ENCODE assay signal across 30 cellular contexts in the genomic region with DNA sequence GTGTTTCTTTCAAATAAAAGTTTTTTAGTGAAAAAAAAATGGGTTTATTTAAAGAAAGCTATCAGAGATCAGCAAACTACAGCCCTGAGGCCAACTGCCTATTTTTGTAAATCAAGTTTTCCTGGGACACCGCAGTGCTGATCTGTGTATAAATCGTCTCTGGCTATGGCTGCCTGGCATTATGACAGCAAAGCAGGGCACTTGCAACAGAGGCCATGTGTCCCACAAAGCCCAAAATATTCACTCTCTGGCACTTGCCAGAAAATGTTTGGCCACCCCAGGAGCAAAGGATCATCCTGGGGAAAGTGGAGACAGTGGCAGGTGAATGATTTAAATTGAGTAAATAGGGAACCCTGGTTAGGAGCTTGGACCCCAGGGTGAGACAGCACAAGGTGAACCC.
"Had no signal": no experiment of that assay in that cellular context is flagged by ENCODE, and none has a peak within 500 bp of the region (broad histone marks: within the 10 kb centered on the region; RNA-seq: fewer than 3 reads in every experiment).

No MANE protein-coding gene starts in this region.

- H3K27me3 ChIP-seq: neural progenitor cell, upper lobe of left lung, vagina had no signal

- H3K4me1 ChIP-seq: left lung, lower lobe of right lung, spleen, tibial nerve, upper lobe of left lung had no signal

- H3K9me3 ChIP-seq: left lung, lower lobe of right lung, neutrophil, spleen, tibial nerve, upper lobe of left lung, vagina had no signal

- DNase-seq: hypothalamus; immature natural killer cell; kidney; left colon; left lung; lower lobe of right lung; mammary epithelial cell; mesenchymal stem cell; naive B cell; natural killer cell; nephron progenitor cell; occipital lobe; retina; right cardiac atrium; small intestine; spleen; stimulated activated CD4-positive, alpha-beta T cell treated with anti-CD3 and anti-CD28 coated beads, Interleukin-4, amount 100 ng/mL, for 4 hours; stimulated activated CD8-positive, alpha-beta memory T cell treated with anti-CD3 and anti-CD28 coated beads, Interleukin-4, amount 100 ng/mL, for 48 hours; stimulated activated naive CD4-positive, alpha-beta T cell treated with Interleukin-2 at 50 U/mL for 16 hours; stimulated activated naive CD8-positive, alpha-beta T cell treated with anti-CD3 and anti-CD28 coated beads, Interleukin-15, amount 100 ng/mL, for 72 hours; upper lobe of left lung had no signal

- H3K36me3 ChIP-seq: left lung, lower lobe of right lung, neural progenitor cell, neutrophil, spleen, tibial nerve, upper lobe of left lung, vagina had no signal

- H3K27ac Mint-ChIP-seq: immature natural killer cell; naive B cell; natural killer cell; progenitor cell of endocrine pancreas; stimulated activated memory B cell treated with anti-CD40 and anti-IgM and Interleukin-4, amounts not matched to agents 10 μg/mL and 1 μg/mL and 100 μg/mL, for 72 hours; stimulated activated naive CD8-positive, alpha-beta T cell treated with anti-CD3 and anti-CD28 coated beads, Interleukin-15, amount 100 ng/mL, for 72 hours had no signal

- H3K4me2 ChIP-seq: neural progenitor cell had no signal

- H3K4me3 Mint-ChIP-seq: immature natural killer cell; naive B cell; natural killer cell; nephron progenitor cell; stimulated activated memory B cell treated with anti-CD40 and anti-IgM and Interleukin-4, amounts not matched to agents 10 μg/mL and 1 μg/mL and 100 μg/mL, for 72 hours; stimulated activated naive CD8-positive, alpha-beta T cell treated with anti-CD3 and anti-CD28 coated beads, Interleukin-15, amount 100 ng/mL, for 72 hours had no signal

- FAIRE-seq: islet of Langerhans, kidney, small intestine had no signal

- H3K9ac ChIP-seq: neural progenitor cell, parathyroid adenoma had no signal

- ATAC-seq: left colon; left lung; lower lobe of right lung; natural killer cell; right cardiac atrium; sciatic nerve; stimulated activated naive CD8-positive, alpha-beta T cell treated with anti-CD3 and anti-CD28 coated beads, Interleukin-15, amount 100 ng/mL, for 72 hours had no signal

- H3K4me1 Mint-ChIP-seq: immature natural killer cell, natural killer cell had no signal

- H3K9me3 Mint-ChIP-seq: immature natural killer cell; naive B cell; natural killer cell; nephron progenitor cell; neural progenitor cell; stimulated activated memory B cell treated with anti-CD40 and anti-IgM and Interleukin-4, amounts not matched to agents 10 μg/mL and 1 μg/mL and 100 μg/mL, for 72 hours; stimulated activated naive CD8-positive, alpha-beta T cell treated with anti-CD3 and anti-CD28 coated beads, Interleukin-15, amount 100 ng/mL, for 72 hours had no signal

- H3K4me3 ChIP-seq: left lung, lower lobe of right lung, neural progenitor cell, spleen, tibial nerve, upper lobe of left lung, vagina had no signal

- H3K79me2 ChIP-seq: parathyroid adenoma had no signal

- H2AFZ ChIP-seq: neural progenitor cell, parathyroid adenoma had no signal

- H3K27ac ChIP-seq: left lung, lower lobe of right lung, neural progenitor cell, neutrophil, parathyroid adenoma, spleen, tibial nerve, upper lobe of left lung, vagina had no signal

- H3K36me3 Mint-ChIP-seq: immature natural killer cell; naive B cell; natural killer cell; neural progenitor cell; stimulated activated memory B cell treated with anti-CD40 and anti-IgM and Interleukin-4, amounts not matched to agents 10 μg/mL and 1 μg/mL and 100 μg/mL, for 72 hours had no signal
